In the genomic region with DNA sequence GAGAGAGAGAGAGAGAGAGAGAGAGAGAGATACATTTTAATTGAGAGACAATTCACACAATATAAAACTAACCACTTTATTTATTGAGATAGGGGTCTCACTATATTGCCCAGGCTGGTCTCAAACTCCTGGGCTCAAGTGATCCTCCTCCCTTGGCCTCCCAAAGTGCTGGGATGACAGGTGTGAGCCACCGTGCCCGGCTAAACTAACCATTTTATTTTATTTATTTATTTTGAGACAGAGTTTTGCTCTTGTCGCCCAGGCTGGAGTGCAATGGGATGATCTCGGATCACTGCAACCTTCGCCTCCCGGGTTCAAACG, we compare ENCODE assay signal across 1 cellular context.
TF ChIP-seq lines count a peak whose summit lies in the region.

No MANE protein-coding gene starts in this region.

TF ChIP-seq in GM12878, 131 proteins besides CTCF, POLR2A, EP300 and RAD21:
- TF ChIP-seq ZZZ3 (IDR thresholded peaks at IDR 0.05; ENCODE audit: control insufficient read depth, insufficient read length, low read depth), result peak; percentile 14
